Comparison of ENCODE assay signal across 3 cellular contexts in genomic region chr2:213561759-213562158, GRCh38.
TF ChIP-seq lines count a peak whose summit lies in the region.

No MANE protein-coding gene starts in this region.

TF ChIP-seq in SK-N-SH, 30 proteins besides CTCF, POLR2A, EP300 and RAD21 (continued from another document):
- TF ChIP-seq SMC3 (IDR thresholded peaks at IDR 0.05; ENCODE audit: low read depth, low read length) (no peak), USF1 (IDR thresholded peaks at IDR 0.05; ENCODE audit: borderline replicate concordance, low read depth) (no peak)

TF ChIP-seq in SK-N-SH treated with all-trans-retinoic acid at 6 μM for 48 hours, 23 proteins besides CTCF, POLR2A, EP300 and RAD21:
- no peak for TF ChIP-seq PATZ1 (CRISPR knock-in tag; IDR thresholded peaks at IDR 0.05; ENCODE audit: borderline replicate concordance)
- no peak for TF ChIP-seq ZFP30 (CRISPR knock-in tag; IDR thresholded peaks at IDR 0.05)
- TF ChIP-seq OSR1 (CRISPR knock-in tag; IDR thresholded peaks at IDR 0.05): no peak
- TF ChIP-seq SNAI2 (CRISPR knock-in tag; IDR thresholded peaks at IDR 0.05): no peak
- TF ChIP-seq ZNF8 (CRISPR knock-in tag; IDR thresholded peaks at IDR 0.05): no peak
- TF ChIP-seq TCF4 (CRISPR knock-in tag; IDR thresholded peaks at IDR 0.05; ENCODE audit: borderline replicate concordance): no peak
- no peak for TF ChIP-seq PPARA (CRISPR knock-in tag; IDR thresholded peaks at IDR 0.05; ENCODE audit: borderline replicate concordance)
- TF ChIP-seq ZNF70 (CRISPR knock-in tag; IDR thresholded peaks at IDR 0.05): no peak
- no peak for TF ChIP-seq TSHZ2 (CRISPR knock-in tag; IDR thresholded peaks at IDR 0.05)
- TF ChIP-seq CSDC2 (CRISPR knock-in tag; IDR thresholded peaks at IDR 0.05): no peak
- TF ChIP-seq ESRRG (CRISPR knock-in tag; IDR thresholded peaks at IDR 0.05): no peak
- no peak for TF ChIP-seq ZC3H10 (CRISPR knock-in tag; IDR thresholded peaks at IDR 0.05)
- no peak for TF ChIP-seq ZNF565 (CRISPR knock-in tag; conservative IDR thresholded peaks at IDR 0.05; ENCODE audit: low read depth)

TF ChIP-seq in neural cell, 6 proteins besides CTCF, POLR2A, EP300 and RAD21 (continued from another document):
- TF ChIP-seq REST (IDR thresholded peaks at IDR 0.05; ENCODE audit: borderline replicate concordance) (peak; percentile 28), SMC3 (conservative IDR thresholded peaks at IDR 0.05; ENCODE audit: poor library complexity) (no peak), EZH2 (IDR thresholded peaks at IDR 0.05; ENCODE audit: borderline replicate concordance, insufficient read depth, low read length, poor library complexity, severe bottlenecking) (no peak)
